In the genomic region with DNA sequence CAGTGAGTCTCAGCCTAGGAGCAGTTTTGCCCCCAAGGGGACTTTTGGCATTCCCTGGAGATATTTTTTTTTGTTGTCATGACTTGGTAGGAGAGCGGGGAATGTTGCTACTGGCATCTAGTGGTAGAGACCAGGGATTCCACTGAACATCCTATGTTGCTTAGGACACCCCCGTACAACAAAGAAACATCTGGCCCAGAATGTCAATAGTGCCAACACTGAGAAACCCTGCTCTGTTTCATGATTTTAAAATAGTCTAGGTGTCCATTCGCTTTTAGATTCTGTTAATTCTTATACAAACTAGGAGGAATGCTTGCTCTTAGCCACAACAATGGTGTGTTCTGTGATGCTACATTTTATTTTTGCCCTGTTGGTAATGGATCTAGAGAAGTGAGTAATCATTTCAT, we compare ENCODE assay signal across 8 cellular contexts.
DNase-seq lines count a peak whose midpoint lies in the region; ATAC-seq and TF ChIP-seq lines count a peak whose summit lies in the region.

No MANE protein-coding gene starts in this region.

- H3K4me3 ChIP-seq in epithelial cell of proximal tubule (ENCODE audit: low read depth, low read length) (no peak overlapping the region), spleen (no peak overlapping the region)

- H3K36me3 Mint-ChIP-seq in progenitor cell of endocrine pancreas (ENCODE audit: insufficient read depth), result no peaks in the 10 kb centered on the region

- H3K27ac Mint-ChIP-seq in progenitor cell of endocrine pancreas, result no peak overlapping the region

- DNase-seq in GM13976 (ENCODE audit: low spot score) (no peak), NCI-H82 (lab: John Stamatoyannopoulos, UW) (peak; percentile 82), epithelial cell of proximal tubule (ENCODE audit: low read depth) (peak; percentile 20), progenitor cell of endocrine pancreas (ENCODE audit: low spot score, unreplicated experiment) (no peak), spleen (no peak), GM20000 (ENCODE audit: low spot score) (no peak)

- peaks cover 0 to 20% (median 8%) of the 10 kb centered on the region in 6 donors for H3K4me1 ChIP-seq in spleen

- in situ Hi-C loops in GM13976 (cut with MboI; ENCODE audit: low sequenced_read_pairs, unreplicated experiment), result no loop called here

- TF ChIP-seq CTCF in GM13976 (IDR thresholded peaks at IDR 0.05; ENCODE audit: borderline replicate concordance, control extremely low read depth, extremely low read depth, insufficient read depth, missing control alignments) (peak; percentile 3), epithelial cell of proximal tubule (conservative IDR thresholded peaks at IDR 0.05; ENCODE audit: low read depth, low read length) (peak; percentile 79), progenitor cell of endocrine pancreas (IDR thresholded peaks at IDR 0.05; ENCODE audit: unreplicated experiment) (peak; percentile 41), spleen (IDR thresholded peaks at IDR 0.05 in 8 of 11, conservative IDR thresholded peaks at IDR 0.05 in 3 of 11) (no peak), GM20000 (IDR thresholded peaks at IDR 0.05; ENCODE audit: extremely low read depth, missing control alignments) (no peak)

- no peak overlapping the region for H3K4me3 Mint-ChIP-seq in progenitor cell of endocrine pancreas (ENCODE audit: low read depth)

- no peaks in the 10 kb centered on the region for H3K36me3 ChIP-seq in spleen

- WGBS in spleen, 5 donors, result 84 to 96% (median 90%) methylated on average over 3 of the region's 3 CpGs

- H3K27ac ChIP-seq in spleen, result no peak overlapping the region

- no peak for TF ChIP-seq POLR2A in spleen (IDR thresholded peaks at IDR 0.05)

- H3K9me3 Mint-ChIP-seq in progenitor cell of endocrine pancreas (ENCODE audit: low read depth), result no peaks in the 10 kb centered on the region

- no peaks in the 10 kb centered on the region for H3K4me1 Mint-ChIP-seq in progenitor cell of endocrine pancreas (ENCODE audit: low read depth)

- intact Hi-C loops in spleen (cut with DNase I; ENCODE audit: low total_unique reads), result no loop called here

- no peaks in the 10 kb centered on the region for H3K9me3 ChIP-seq in spleen

- no peaks in the 10 kb centered on the region for H3K27me3 ChIP-seq in spleen (replicated peaks in 1 of 7)

- ATAC-seq in HG02970 (IDR thresholded peaks at IDR 0.05; ENCODE audit: low FRiP score, unreplicated experiment) (no peak), GM18868 (IDR thresholded peaks at IDR 0.05; ENCODE audit: unreplicated experiment) (no peak)

- no peaks in the 10 kb centered on the region for H3K27me3 Mint-ChIP-seq in progenitor cell of endocrine pancreas

Comparison
In these comparisons a context has a peak if more than half of its experiments do, and no peak if none do; other contexts are left out.
1. DNase-seq: peak in NCI-H82 (single experiment) and epithelial cell of proximal tubule (single experiment); none in GM13976 (single experiment), progenitor cell of endocrine pancreas (single experiment), spleen (single experiment) and GM20000 (single experiment).
2. CTCF ChIP-seq: peak in GM13976 (single experiment), epithelial cell of proximal tubule (single experiment) and progenitor cell of endocrine pancreas (single experiment); none in spleen (0 of 11) and GM20000 (single experiment).